In the genomic region with DNA sequence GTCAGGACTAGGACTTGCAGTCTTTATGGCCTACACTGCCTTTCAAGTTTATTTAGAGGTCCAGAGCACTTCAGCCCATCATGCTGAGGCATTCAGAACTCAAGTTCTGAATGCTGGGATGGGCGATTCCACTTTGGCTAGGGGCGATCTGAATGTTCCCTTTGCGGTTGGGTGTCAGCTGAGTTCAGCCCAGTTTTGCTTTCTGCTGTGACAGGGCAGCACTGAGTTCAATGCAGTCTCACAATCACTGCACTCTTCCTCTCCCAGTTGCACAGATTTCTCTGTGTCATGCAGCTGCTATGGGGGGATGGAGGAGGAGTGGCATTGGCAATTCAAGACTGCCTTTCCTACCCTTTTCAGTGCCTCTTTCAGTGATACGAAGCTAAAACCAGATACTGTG, we compare ENCODE assay signal across 16 cellular contexts.
A peak's percentile ranks its signal among the peaks of the same experiment; 100 is the strongest.
DNase-seq lines count a peak whose midpoint lies in the region; ATAC-seq lines count a peak whose summit lies in the region.
"Had no signal": no experiment of that assay in that cellular context is flagged by ENCODE, and none has a peak within 500 bp of the region (broad histone marks: within the 10 kb centered on the region; RNA-seq: fewer than 3 reads in every experiment).

No MANE protein-coding gene starts in this region.

- CTCF ChIA-PET in activated CD4-positive, alpha-beta T cell treated with anti-CD3 and anti-CD28 coated beads, Interleukin-2, amount 10 ng/mL, durations not matched to agents 7 days and 5 days (lab: Charles Lee): interaction anchor here (0.5 to 0.9 kb wide), 2 partner anchors 33 to 766 kb away, joined by 3 to 4 read pairs; no protein-coding TSS in a partner anchor

- peak; percentile 84 for DNase-seq in Ammon's horn (ENCODE audit: low spot score)
- DNase-seq in anterior cingulate cortex (lab: John Stamatoyannopoulos, UW): peak in 40 of 58 donors; percentile 2 to 80 (median 36)
- DNase-seq in hypothalamus (lab: John Stamatoyannopoulos, UW): peak in 40 of 51 donors; percentile 1 to 83 (median 28)
- DNase-seq in nucleus accumbens (lab: John Stamatoyannopoulos, UW): peak in 47 of 56 donors; percentile 2 to 75 (median 41)
- DNase-seq in activated CD4-positive, alpha-beta T cell treated with anti-CD3 and anti-CD28 coated beads, Interleukin-2, amount 10 ng/mL, durations not matched to agents 7 days and 5 days: no peak
- DNase-seq: CD8-positive, alpha-beta memory T cell; DND-41; GM23248; MG63; NCI-H1092; NCI-H2081 treated with DMSO at 0.1 percent for 48 hours; NCI-H524 had no signal

- ATAC-seq in HG02759 (IDR thresholded peaks at IDR 0.05; ENCODE audit: unreplicated experiment): no peak
- ATAC-seq in GM21717 (IDR thresholded peaks at IDR 0.05; ENCODE audit: unreplicated experiment): no peak
- ATAC-seq in GM18909 (IDR thresholded peaks at IDR 0.05; ENCODE audit: poor library complexity, unreplicated experiment): no peak
- ATAC-seq: Panc1 had no signal

- peaks cover 3% of the 10 kb centered on the region for H3K9me3 Mint-ChIP-seq in activated CD4-positive, alpha-beta T cell treated with anti-CD3 and anti-CD28 coated beads, Interleukin-2, amount 10 ng/mL, durations not matched to agents 7 days and 5 days

- no peak overlapping the region for H3K27ac Mint-ChIP-seq in activated CD4-positive, alpha-beta T cell treated with anti-CD3 and anti-CD28 coated beads, Interleukin-2, amount 10 ng/mL, durations not matched to agents 7 days and 5 days
- H3K27ac Mint-ChIP-seq: CD8-positive, alpha-beta memory T cell had no signal

- no peaks in the 10 kb centered on the region for H3K4me1 Mint-ChIP-seq in activated CD4-positive, alpha-beta T cell treated with anti-CD3 and anti-CD28 coated beads, Interleukin-2, amount 10 ng/mL, durations not matched to agents 7 days and 5 days
- H3K4me1 Mint-ChIP-seq: CD8-positive, alpha-beta memory T cell had no signal

- no peaks in the 10 kb centered on the region for H3K36me3 Mint-ChIP-seq in activated CD4-positive, alpha-beta T cell treated with anti-CD3 and anti-CD28 coated beads, Interleukin-2, amount 10 ng/mL, durations not matched to agents 7 days and 5 days (ENCODE audit: low read depth)
- H3K36me3 Mint-ChIP-seq: CD8-positive, alpha-beta memory T cell had no signal

- POLR2A ChIA-PET in activated CD4-positive, alpha-beta T cell treated with anti-CD3 and anti-CD28 coated beads, Interleukin-2, amount 10 ng/mL, durations not matched to agents 7 days and 5 days (lab: Charles Lee): no interaction called here

- no peaks in the 10 kb centered on the region for H3K27me3 Mint-ChIP-seq in activated CD4-positive, alpha-beta T cell treated with anti-CD3 and anti-CD28 coated beads, Interleukin-2, amount 10 ng/mL, durations not matched to agents 7 days and 5 days
- H3K27me3 Mint-ChIP-seq: CD8-positive, alpha-beta memory T cell had no signal

- H3K4me3 Mint-ChIP-seq in activated CD4-positive, alpha-beta T cell treated with anti-CD3 and anti-CD28 coated beads, Interleukin-2, amount 10 ng/mL, durations not matched to agents 7 days and 5 days: no peak overlapping the region
- H3K4me3 Mint-ChIP-seq: CD8-positive, alpha-beta memory T cell had no signal
